ENCODE assay signal across 8 cellular contexts in the genomic region with DNA sequence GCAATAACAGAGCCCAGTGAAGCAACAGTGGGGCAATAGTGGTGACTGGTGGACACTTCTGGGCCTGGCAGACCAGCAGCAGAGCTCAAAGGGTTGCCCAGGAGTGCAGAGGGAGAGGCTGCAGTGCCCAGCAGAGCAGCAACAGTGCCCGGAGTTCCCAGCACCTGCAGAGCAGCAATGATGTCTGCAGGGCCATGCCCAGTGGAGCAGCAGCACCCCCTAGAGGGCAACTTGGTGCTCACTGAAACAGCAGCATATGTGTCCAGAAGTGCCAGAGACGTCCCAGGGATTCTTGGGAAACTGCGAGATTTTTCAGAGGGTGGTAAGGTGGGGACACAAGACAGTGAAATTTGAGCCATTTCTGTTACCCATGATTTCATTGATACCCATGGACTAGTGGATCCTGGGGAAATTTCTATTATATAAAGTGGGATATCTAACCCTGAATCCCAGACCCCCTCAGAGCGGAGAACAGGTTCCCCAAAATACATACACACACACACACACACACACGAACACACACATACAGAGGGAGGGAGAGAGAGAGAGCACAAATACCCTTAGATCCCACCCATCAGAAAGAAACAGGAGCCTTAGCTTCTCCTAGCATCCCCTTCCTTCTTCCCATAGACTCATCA.
DNase-seq lines count a peak whose midpoint lies in the region; ATAC-seq and TF ChIP-seq lines count a peak whose summit lies in the region.

No MANE protein-coding gene starts in this region.

- H3K9me3 Mint-ChIP-seq in natural killer cell treated with Interleukin-12 subunit alpha and Interleukin-12 subunit beta and Interleukin-15 and Interleukin-18, amount 100 ng/mL, for 72 hours, result no peaks in the 10 kb centered on the region

- H3K4me3 Mint-ChIP-seq in natural killer cell treated with Interleukin-12 subunit alpha and Interleukin-12 subunit beta and Interleukin-15 and Interleukin-18, amount 100 ng/mL, for 72 hours, result no peak overlapping the region

- H3K4me1 ChIP-seq in tibial nerve, result no peaks in the 10 kb centered on the region
- no peaks in the 10 kb centered on the region for H3K4me1 ChIP-seq in mesenchymal stem cell (ENCODE audit: control insufficient read depth, insufficient read depth, low read depth, low read length)

- no peak overlapping the region for H3K23ac ChIP-seq in mesenchymal stem cell (ENCODE audit: low read length in 2 of 2)

- H3K36me3 Mint-ChIP-seq in natural killer cell treated with Interleukin-12 subunit alpha and Interleukin-12 subunit beta and Interleukin-15 and Interleukin-18, amount 100 ng/mL, for 72 hours, result no peaks in the 10 kb centered on the region

- DNase-seq in C1 segment of cervical spinal cord (lab: John Stamatoyannopoulos, UW), result peak in 12 of 14 donors; percentile 1 to 71 (median 26)
- peak; percentile 77 for DNase-seq in GM20000 (ENCODE audit: low spot score)
- DNase-seq in NCI-H226, result peak; percentile 17
- peak; percentile 70 to 78 for DNase-seq in activated CD4-positive, alpha-beta T cell treated with anti-CD3 and anti-CD28 coated beads, Interleukin-2, amount 50 U/mL, for 48 hours
- DNase-seq in erythroblast (lab: John Stamatoyannopoulos, UW), result peak; percentile 54 to 76
- DNase-seq in natural killer cell treated with Interleukin-12 subunit alpha and Interleukin-12 subunit beta and Interleukin-15 and Interleukin-18, amount 100 ng/mL, for 72 hours (ENCODE audit: low spot score), result peak; percentile 61
- peak; percentile 21 to 51 for DNase-seq in tibial nerve (ENCODE audit: low spot score in 2 of 2)
- DNase-seq in mesenchymal stem cell, result no peak

- no peak overlapping the region for H3K18ac ChIP-seq in mesenchymal stem cell (ENCODE audit: low read depth in 1 of 2, low read length in 2 of 2)

- H3K27ac ChIP-seq in tibial nerve, result no peak overlapping the region
- H3K27ac ChIP-seq in mesenchymal stem cell (ENCODE audit: low read length, poor library complexity, severe bottlenecking), result no peak overlapping the region

- no peak overlapping the region for H4K8ac ChIP-seq in mesenchymal stem cell (ENCODE audit: low read length)

- H2BK12ac ChIP-seq in mesenchymal stem cell (ENCODE audit: low read length in 2 of 2), result no peak overlapping the region

- no peak overlapping the region for H2BK5ac ChIP-seq in mesenchymal stem cell (ENCODE audit: low read depth, low read length, poor library complexity, severe bottlenecking)

- no peak overlapping the region for H4K91ac ChIP-seq in mesenchymal stem cell (ENCODE audit: low read length)

- H2BK120ac ChIP-seq in mesenchymal stem cell (ENCODE audit: low read depth, low read length), result no peak overlapping the region

- H2AK5ac ChIP-seq in mesenchymal stem cell (ENCODE audit: low read length, severe bottlenecking), result no peak overlapping the region

- H3K27me3 ChIP-seq in tibial nerve (no peaks in the 10 kb centered on the region), mesenchymal stem cell (ENCODE audit: control insufficient read depth in 1 of 2, insufficient read depth in 1 of 2, low read length in 2 of 2) (peaks cover 0 to 91% of the 10 kb centered on the region in 2 experiments)

- TF ChIP-seq CTCF in GM20000 (IDR thresholded peaks at IDR 0.05; ENCODE audit: extremely low read depth, missing control alignments), result peak; percentile 92
- TF ChIP-seq CTCF in tibial nerve (IDR thresholded peaks at IDR 0.05), result peak; percentile 28 to 37 (median 32)

- no peak overlapping the region for H3K4me3 ChIP-seq in tibial nerve
- H3K4me3 ChIP-seq in mesenchymal stem cell (ENCODE audit: insufficient read depth in 1 of 2, low read depth in 1 of 2, low read length in 2 of 2), result no peak overlapping the region

- ATAC-seq in natural killer cell treated with Interleukin-12 subunit alpha and Interleukin-12 subunit beta and Interleukin-15 and Interleukin-18, amount 100 ng/mL, for 72 hours, result peak; percentile 49 to 55

- H3K4me1 Mint-ChIP-seq in natural killer cell treated with Interleukin-12 subunit alpha and Interleukin-12 subunit beta and Interleukin-15 and Interleukin-18, amount 100 ng/mL, for 72 hours (ENCODE audit: low read depth in 2 of 2), result no peaks in the 10 kb centered on the region

- no peak overlapping the region for H3K4me2 ChIP-seq in mesenchymal stem cell (ENCODE audit: low read length, poor library complexity, severe bottlenecking)

- H3K27me3 Mint-ChIP-seq in natural killer cell treated with Interleukin-12 subunit alpha and Interleukin-12 subunit beta and Interleukin-15 and Interleukin-18, amount 100 ng/mL, for 72 hours, result peaks cover 24 to 35% of the 10 kb centered on the region in 2 donors

- no peak overlapping the region for H2BK15ac ChIP-seq in mesenchymal stem cell (ENCODE audit: low read depth, poor library complexity, severe bottlenecking)

- no peak overlapping the region for H3K9ac ChIP-seq in mesenchymal stem cell (ENCODE audit: low read length)

- no peak overlapping the region for H3K4ac ChIP-seq in mesenchymal stem cell (ENCODE audit: low read depth in 1 of 2, low read length in 2 of 2)

- no peak overlapping the region for H2AFZ ChIP-seq in mesenchymal stem cell (ENCODE audit: low read depth, low read length)

- TF ChIP-seq POLR2A in erythroblast (IDR thresholded peaks at IDR 0.05; ENCODE audit: low read length) (no peak), tibial nerve (IDR thresholded peaks at IDR 0.05) (no peak)

- no peaks in the 10 kb centered on the region for H3K36me3 ChIP-seq in tibial nerve
- H3K36me3 ChIP-seq in mesenchymal stem cell (ENCODE audit: control insufficient read depth in 1 of 2, insufficient read depth in 2 of 2, low read depth in 1 of 2, low read length in 2 of 2), result no peaks in the 10 kb centered on the region

- H3K9me3 ChIP-seq in tibial nerve (no peaks in the 10 kb centered on the region), mesenchymal stem cell (ENCODE audit: control insufficient read depth, low read length) (no peaks in the 10 kb centered on the region)

- H3K14ac ChIP-seq in mesenchymal stem cell (ENCODE audit: low read length in 2 of 2), result no peak overlapping the region

- H3K79me1 ChIP-seq in mesenchymal stem cell (replicated peaks; ENCODE audit: low read length, poor library complexity, severe bottlenecking), result no peaks in the 10 kb centered on the region

- H3K27ac Mint-ChIP-seq in natural killer cell treated with Interleukin-12 subunit alpha and Interleukin-12 subunit beta and Interleukin-15 and Interleukin-18, amount 100 ng/mL, for 72 hours, result no peak overlapping the region

- WGBS in tibial nerve, 2 donors, result 20 to 23% methylated on average over 5 of the region's 5 CpGs
- 20% methylated on average over 5 of the region's 5 CpGs for WGBS in mesenchymal stem cell

- no peak for TF ChIP-seq EP300 in tibial nerve (IDR thresholded peaks at IDR 0.05)
